ENCODE assay signal across 9 cellular contexts in the genomic region with DNA sequence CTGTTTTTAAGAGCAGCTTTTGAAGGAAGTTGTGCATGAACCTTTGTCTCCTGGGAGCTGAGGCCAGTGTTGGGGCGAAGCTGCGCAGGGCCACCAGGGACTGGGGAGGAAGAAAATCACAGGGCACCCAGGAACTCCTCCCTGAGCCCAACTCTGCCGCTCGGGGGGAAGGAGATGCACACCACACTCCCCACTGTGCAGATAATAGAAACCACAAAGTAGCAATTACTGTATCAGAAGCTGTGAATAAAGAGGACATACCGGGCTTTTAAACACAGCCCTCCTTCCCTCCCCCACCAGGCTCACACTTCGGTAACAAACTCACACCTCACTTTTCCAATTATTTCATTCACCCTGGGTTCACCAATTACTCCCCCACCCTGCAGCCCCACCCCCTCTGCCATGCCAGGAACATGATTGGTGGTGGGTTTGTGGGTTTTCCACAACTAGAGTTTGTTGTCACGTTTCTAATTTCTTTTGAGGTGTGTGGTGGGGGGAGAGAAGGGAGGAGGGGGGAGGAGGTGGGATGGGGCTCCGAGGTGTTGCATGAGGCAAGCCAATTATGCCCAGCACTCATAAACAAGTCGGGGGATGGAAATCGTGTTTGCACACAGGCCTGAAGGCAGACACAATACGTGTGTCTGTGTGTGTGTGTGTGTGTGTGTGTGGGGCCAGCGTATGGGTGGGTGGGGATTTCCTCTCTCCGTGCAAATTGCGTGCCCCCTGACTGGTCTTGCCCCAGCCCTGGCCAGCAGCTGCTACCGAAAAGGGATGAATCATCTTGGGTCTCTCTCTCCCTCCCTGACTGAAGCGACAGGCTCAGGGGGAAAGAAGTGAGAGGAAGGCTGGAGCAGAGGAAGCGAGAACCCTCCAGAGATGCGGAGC.
DNase-seq lines count a peak whose midpoint lies in the region; ATAC-seq and TF ChIP-seq lines count a peak whose summit lies in the region.
"Had no signal": no experiment of that assay in that cellular context is flagged by ENCODE, and none has a peak within 500 bp of the region (broad histone marks: within the 10 kb centered on the region; RNA-seq: fewer than 3 reads in every experiment).

No MANE protein-coding gene starts in this region.

- H3K9me3 ChIP-seq in SJCRH30 (replicated peaks), result no peaks in the 10 kb centered on the region
- H3K9me3 ChIP-seq in lower lobe of right lung, result no peaks in the 10 kb centered on the region

- TF ChIP-seq CTCF in foreskin fibroblast (IDR thresholded peaks at IDR 0.05; ENCODE audit: low read depth, low read length) (no peak), lower lobe of right lung (IDR thresholded peaks at IDR 0.05) (no peak)

- H3K36me3 ChIP-seq in ACC112 (ENCODE audit: insufficient read depth, low read length), result no peaks in the 10 kb centered on the region
- no peaks in the 10 kb centered on the region; the same call in 1 of the 2 replicates for H3K36me3 ChIP-seq in SJCRH30
- H3K36me3 ChIP-seq in lower lobe of right lung, result peaks cover 22% of the 10 kb centered on the region

- no peak overlapping the region for H2AFZ ChIP-seq in ACC112 (ENCODE audit: low read length, unreplicated experiment)

- ATAC-seq in HG02798 (IDR thresholded peaks at IDR 0.05; ENCODE audit: poor library complexity, unreplicated experiment) (peak; percentile 45), lower lobe of right lung (no peak)

- H3K4me3 ChIP-seq in ACC112 (ENCODE audit: low read depth, low read length) (no peak overlapping the region), SJCRH30 (peak overlapping the region; percentile 17), foreskin fibroblast (ENCODE audit: low read depth in 1 of 2, low read length in 2 of 2) (no peak overlapping the region), lower lobe of right lung (no peak overlapping the region)

- H3K4me1 ChIP-seq in ACC112 (ENCODE audit: control insufficient read depth, insufficient read depth, low read length, unreplicated experiment), result peaks cover 30% of the 10 kb centered on the region
- peaks cover 24% of the 10 kb centered on the region for H3K4me1 ChIP-seq in SJCRH30
- no peaks in the 10 kb centered on the region for H3K4me1 ChIP-seq in lower lobe of right lung

- H3K27ac ChIP-seq in ACC112 (ENCODE audit: low read depth, low read length) (peak overlapping the region; percentile 24; the same call in 1 of the 2 replicates), SJCRH30 (peak overlapping the region; percentile 78), lower lobe of right lung (no peak overlapping the region)

- intact Hi-C loops in lower lobe of right lung (cut with DNase I), result no loop called here

- no peaks in the 10 kb centered on the region for H3K79me2 ChIP-seq in ACC112 (ENCODE audit: control insufficient read depth, insufficient read depth, low read length, unreplicated experiment)

- DNase-seq in SJCRH30 (peak; percentile 92), foreskin fibroblast (peak; percentile 55 to 72), GOT3 (lab: John Stamatoyannopoulos, UW) (no peak), lower lobe of right lung (no peak), HuH-7 (ENCODE audit: low spot score) (no peak), iPS-NIHi11 (ENCODE audit: low spot score) (no peak)
- DNase-seq: activated naive CD4-positive, alpha-beta T cell treated with anti-CD3 and anti-CD28 coated beads, Interleukin-2, amount 50 U/mL, for 16 hours had no signal

- H3K27me3 ChIP-seq in ACC112 (ENCODE audit: insufficient read depth, low read length), result no peaks in the 10 kb centered on the region
- no peaks in the 10 kb centered on the region for H3K27me3 ChIP-seq in SJCRH30
- no peaks in the 10 kb centered on the region for H3K27me3 ChIP-seq in lower lobe of right lung (ENCODE audit: low read depth)

Comparison
In these comparisons a context has a peak if more than half of its experiments do, and no peak if none do; other contexts are left out.
1. DNase-seq: peak in SJCRH30 (2 of 2) and foreskin fibroblast (2 of 2); none in GOT3 (single experiment), lower lobe of right lung (single experiment), HuH-7 (single experiment) and iPS-NIHi11 (single experiment).